ENCODE assay signal across 1 cellular context in the genomic region with DNA sequence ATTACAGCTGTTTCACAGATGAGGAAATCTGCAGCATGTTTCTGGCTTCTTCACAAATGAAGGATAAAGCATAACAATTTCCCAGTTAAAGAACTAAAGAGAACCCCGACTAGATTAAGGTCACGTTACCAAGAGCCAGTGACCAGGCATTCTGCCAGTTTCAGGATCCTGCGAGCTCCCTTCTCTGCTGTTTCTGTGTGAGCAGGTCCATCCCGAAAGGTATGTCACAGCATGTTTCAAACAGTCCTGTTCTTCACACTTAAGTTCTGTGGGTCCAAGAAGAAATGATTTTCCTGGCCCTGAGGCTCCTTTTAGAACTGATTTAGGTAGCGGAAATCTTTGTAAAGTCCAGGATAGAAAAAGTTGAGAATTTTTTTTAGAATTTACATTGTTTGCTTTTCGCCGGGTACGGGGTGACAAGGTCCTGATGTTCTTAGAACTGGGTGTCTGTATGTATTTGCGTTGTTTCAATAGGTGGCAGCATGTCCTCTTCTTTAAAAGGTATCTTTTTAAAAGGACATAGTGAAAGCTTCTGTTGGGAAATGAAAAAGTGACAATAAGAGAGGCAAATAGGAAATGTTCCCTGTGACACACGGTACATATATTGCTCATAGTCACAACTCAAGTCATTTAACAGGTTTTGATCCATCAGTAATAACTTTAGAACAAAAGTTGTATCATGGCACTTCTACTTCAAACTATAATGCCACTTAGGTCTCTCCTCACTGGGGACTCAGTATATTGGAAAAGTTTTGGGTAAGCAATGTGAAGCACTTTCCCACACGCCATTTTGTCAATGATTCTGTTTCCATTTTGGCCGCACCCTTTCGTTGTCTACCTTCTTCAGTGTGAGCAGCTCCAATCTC.
A peak's percentile ranks its signal among the peaks of the same experiment; 100 is the strongest.
TF ChIP-seq lines count a peak whose summit lies in the region.

No MANE protein-coding gene starts in this region.

TF ChIP-seq in K562, 482 proteins besides CTCF, POLR2A, EP300 and RAD21 (continued from another document and continues in another):
- TF ChIP-seq, protein P1, sequence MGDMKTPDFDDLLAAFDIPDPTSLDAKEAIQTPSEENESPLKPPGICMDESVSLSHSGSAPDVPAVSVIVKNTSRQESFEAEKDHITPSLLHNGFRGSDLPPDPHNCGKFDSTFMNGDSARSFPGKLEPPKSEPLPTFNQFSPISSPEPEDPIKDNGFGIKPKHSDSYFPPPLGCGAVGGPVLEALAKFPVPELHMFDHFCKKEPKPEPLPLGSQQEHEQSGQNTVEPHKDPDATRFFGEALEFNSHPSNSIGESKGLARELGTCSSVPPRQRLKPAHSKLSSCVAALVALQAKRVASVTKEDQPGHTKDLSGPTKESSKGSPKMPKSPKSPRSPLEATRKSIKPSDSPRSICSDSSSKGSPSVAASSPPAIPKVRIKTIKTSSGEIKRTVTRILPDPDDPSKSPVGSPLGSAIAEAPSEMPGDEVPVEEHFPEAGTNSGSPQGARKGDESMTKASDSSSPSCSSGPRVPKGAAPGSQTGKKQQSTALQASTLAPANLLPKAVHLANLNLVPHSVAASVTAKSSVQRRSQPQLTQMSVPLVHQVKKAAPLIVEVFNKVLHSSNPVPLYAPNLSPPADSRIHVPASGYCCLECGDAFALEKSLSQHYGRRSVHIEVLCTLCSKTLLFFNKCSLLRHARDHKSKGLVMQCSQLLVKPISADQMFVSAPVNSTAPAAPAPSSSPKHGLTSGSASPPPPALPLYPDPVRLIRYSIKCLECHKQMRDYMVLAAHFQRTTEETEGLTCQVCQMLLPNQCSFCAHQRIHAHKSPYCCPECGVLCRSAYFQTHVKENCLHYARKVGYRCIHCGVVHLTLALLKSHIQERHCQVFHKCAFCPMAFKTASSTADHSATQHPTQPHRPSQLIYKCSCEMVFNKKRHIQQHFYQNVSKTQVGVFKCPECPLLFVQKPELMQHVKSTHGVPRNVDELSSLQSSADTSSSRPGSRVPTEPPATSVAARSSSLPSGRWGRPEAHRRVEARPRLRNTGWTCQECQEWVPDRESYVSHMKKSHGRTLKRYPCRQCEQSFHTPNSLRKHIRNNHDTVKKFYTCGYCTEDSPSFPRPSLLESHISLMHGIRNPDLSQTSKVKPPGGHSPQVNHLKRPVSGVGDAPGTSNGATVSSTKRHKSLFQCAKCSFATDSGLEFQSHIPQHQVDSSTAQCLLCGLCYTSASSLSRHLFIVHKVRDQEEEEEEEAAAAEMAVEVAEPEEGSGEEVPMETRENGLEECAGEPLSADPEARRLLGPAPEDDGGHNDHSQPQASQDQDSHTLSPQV (IDR thresholded peaks at IDR 0.05): peak; percentile 81
- TF ChIP-seq, protein P2, sequence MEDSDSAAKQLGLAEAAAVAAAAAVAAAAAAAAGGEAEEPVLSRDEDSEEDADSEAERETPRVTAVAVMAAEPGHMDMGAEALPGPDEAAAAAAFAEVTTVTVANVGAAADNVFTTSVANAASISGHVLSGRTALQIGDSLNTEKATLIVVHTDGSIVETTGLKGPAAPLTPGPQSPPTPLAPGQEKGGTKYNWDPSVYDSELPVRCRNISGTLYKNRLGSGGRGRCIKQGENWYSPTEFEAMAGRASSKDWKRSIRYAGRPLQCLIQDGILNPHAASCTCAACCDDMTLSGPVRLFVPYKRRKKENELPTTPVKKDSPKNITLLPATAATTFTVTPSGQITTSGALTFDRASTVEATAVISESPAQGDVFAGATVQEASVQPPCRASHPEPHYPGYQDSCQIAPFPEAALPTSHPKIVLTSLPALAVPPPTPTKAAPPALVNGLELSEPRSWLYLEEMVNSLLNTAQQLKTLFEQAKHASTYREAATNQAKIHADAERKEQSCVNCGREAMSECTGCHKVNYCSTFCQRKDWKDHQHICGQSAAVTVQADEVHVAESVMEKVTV (CRISPR knock-in tag; IDR thresholded peaks at IDR 0.05): peak; percentile 90
- TF ChIP-seq L3MBTL2 (IDR thresholded peaks at IDR 0.05) (peak; percentile 33), SMC3 (conservative IDR thresholded peaks at IDR 0.05; ENCODE audit: insufficient read depth, low read depth, low read length) (peak; percentile 23; the same call in 1 of the 2 replicates), CCAR2 (IDR thresholded peaks at IDR 0.05; ENCODE audit: low read depth, low read length) (no peak), ESRRA (IDR thresholded peaks at IDR 0.05; ENCODE audit: borderline replicate concordance, low read depth) (no peak), NR4A1 (CRISPR knock-in tag; IDR thresholded peaks at IDR 0.05) (no peak), NR4A1 (tag; IDR thresholded peaks at IDR 0.05) (peak; percentile 73; the same call in 1 of the 2 replicates), ELF2 (CRISPR knock-in tag; IDR thresholded peaks at IDR 0.05) (peak; percentile 21; the same call in 1 of the 2 replicates), NEUROD1 (IDR thresholded peaks at IDR 0.05; ENCODE audit: borderline replicate concordance, low read depth, low read length, partially characterized antibody) (no peak), ATF1 (CRISPR knock-in tag; IDR thresholded peaks at IDR 0.05) (no peak), ATF1 (tag; IDR thresholded peaks at IDR 0.05) (peak; percentile 44; the same call in 1 of the 2 replicates), DDX20 (tag; IDR thresholded peaks at IDR 0.05; ENCODE audit: low read depth) (0 out of 2 replicates have a peak, but pooled peaks have one; percentile 25), CCNT2 (IDR thresholded peaks at IDR 0.05; ENCODE audit: borderline replicate concordance, extremely low read depth, insufficient read length, low read depth, low read length) (no peak), ZBTB17 (CRISPR knock-in tag; IDR thresholded peaks at IDR 0.05) (no peak), ZNF253 (CRISPR knock-in tag; conservative IDR thresholded peaks at IDR 0.05) (no peak), CC2D1A (IDR thresholded peaks at IDR 0.05) (peak; percentile 65), DIDO1 (tag; IDR thresholded peaks at IDR 0.05; ENCODE audit: low read depth) (0 out of 2 replicates have a peak, but pooled peaks have one; percentile 19), RB1 (IDR thresholded peaks at IDR 0.05; ENCODE audit: low read depth) (0 out of 2 replicates have a peak, but pooled peaks have one; percentile 23)
- TF ChIP-seq, protein P3, sequence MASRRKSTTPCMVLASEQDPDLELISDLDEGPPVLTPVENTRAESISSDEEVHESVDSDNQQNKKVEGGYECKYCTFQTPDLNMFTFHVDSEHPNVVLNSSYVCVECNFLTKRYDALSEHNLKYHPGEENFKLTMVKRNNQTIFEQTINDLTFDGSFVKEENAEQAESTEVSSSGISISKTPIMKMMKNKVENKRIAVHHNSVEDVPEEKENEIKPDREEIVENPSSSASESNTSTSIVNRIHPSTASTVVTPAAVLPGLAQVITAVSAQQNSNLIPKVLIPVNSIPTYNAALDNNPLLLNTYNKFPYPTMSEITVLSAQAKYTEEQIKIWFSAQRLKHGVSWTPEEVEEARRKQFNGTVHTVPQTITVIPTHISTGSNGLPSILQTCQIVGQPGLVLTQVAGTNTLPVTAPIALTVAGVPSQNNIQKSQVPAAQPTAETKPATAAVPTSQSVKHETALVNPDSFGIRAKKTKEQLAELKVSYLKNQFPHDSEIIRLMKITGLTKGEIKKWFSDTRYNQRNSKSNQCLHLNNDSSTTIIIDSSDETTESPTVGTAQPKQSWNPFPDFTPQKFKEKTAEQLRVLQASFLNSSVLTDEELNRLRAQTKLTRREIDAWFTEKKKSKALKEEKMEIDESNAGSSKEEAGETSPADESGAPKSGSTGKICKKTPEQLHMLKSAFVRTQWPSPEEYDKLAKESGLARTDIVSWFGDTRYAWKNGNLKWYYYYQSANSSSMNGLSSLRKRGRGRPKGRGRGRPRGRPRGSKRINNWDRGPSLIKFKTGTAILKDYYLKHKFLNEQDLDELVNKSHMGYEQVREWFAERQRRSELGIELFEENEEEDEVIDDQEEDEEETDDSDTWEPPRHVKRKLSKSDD (conservative IDR thresholded peaks at IDR 0.05; ENCODE audit: low read length): 0 out of 2 replicates have a peak, but pooled peaks have one; percentile 9
- TF ChIP-seq, protein P4, sequence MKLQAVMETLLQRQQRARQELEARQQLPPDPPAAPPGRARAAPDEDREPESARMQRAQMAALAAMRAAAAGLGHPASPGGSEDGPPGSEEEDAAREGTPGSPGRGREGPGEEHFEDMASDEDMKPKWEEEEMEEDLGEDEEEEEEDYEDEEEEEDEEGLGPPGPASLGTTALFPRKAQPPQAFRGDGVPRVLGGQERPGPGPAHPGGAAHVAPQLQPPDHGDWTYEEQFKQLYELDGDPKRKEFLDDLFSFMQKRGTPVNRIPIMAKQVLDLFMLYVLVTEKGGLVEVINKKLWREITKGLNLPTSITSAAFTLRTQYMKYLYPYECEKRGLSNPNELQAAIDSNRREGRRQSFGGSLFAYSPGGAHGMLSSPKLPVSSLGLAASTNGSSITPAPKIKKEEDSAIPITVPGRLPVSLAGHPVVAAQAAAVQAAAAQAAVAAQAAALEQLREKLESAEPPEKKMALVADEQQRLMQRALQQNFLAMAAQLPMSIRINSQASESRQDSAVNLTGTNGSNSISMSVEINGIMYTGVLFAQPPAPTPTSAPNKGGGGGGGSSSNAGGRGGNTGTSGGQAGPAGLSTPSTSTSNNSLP (IDR thresholded peaks at IDR 0.05; ENCODE audit: borderline replicate concordance, low read depth, low read length): 0 out of 2 replicates have a peak, but pooled peaks have one; percentile 29
- TF ChIP-seq, protein P5, sequence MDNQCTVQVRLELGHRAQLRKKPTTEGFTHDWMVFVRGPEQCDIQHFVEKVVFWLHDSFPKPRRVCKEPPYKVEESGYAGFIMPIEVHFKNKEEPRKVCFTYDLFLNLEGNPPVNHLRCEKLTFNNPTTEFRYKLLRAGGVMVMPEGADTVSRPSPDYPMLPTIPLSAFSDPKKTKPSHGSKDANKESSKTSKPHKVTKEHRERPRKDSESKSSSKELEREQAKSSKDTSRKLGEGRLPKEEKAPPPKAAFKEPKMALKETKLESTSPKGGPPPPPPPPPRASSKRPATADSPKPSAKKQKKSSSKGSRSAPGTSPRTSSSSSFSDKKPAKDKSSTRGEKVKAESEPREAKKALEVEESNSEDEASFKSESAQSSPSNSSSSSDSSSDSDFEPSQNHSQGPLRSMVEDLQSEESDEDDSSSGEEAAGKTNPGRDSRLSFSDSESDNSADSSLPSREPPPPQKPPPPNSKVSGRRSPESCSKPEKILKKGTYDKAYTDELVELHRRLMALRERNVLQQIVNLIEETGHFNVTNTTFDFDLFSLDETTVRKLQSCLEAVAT (IDR thresholded peaks at IDR 0.05): no peak
- TF ChIP-seq, protein P6, sequence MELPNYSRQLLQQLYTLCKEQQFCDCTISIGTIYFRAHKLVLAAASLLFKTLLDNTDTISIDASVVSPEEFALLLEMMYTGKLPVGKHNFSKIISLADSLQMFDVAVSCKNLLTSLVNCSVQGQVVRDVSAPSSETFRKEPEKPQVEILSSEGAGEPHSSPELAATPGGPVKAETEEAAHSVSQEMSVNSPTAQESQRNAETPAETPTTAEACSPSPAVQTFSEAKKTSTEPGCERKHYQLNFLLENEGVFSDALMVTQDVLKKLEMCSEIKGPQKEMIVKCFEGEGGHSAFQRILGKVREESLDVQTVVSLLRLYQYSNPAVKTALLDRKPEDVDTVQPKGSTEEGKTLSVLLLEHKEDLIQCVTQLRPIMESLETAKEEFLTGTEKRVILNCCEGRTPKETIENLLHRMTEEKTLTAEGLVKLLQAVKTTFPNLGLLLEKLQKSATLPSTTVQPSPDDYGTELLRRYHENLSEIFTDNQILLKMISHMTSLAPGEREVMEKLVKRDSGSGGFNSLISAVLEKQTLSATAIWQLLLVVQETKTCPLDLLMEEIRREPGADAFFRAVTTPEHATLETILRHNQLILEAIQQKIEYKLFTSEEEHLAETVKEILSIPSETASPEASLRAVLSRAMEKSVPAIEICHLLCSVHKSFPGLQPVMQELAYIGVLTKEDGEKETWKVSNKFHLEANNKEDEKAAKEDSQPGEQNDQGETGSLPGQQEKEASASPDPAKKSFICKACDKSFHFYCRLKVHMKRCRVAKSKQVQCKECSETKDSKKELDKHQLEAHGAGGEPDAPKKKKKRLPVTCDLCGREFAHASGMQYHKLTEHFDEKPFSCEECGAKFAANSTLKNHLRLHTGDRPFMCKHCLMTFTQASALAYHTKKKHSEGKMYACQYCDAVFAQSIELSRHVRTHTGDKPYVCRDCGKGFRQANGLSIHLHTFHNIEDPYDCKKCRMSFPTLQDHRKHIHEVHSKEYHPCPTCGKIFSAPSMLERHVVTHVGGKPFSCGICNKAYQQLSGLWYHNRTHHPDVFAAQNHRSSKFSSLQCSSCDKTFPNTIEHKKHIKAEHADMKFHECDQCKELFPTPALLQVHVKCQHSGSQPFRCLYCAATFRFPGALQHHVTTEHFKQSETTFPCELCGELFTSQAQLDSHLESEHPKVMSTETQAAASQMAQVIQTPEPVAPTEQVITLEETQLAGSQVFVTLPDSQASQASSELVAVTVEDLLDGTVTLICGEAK (IDR thresholded peaks at IDR 0.05): peak; percentile 32; the same call in 1 of the 2 replicates
- TF ChIP-seq, protein P6 (CRISPR knock-in tag; IDR thresholded peaks at IDR 0.05): no peak
